ENCODE assay signal across 31 cellular contexts in genomic region chr14:47541652-47542051, GRCh38.
DNase-seq lines count a peak whose midpoint lies in the region; TF ChIP-seq lines count a peak whose summit lies in the region.
"Had no signal": no experiment of that assay in that cellular context is flagged by ENCODE, and none has a peak within 500 bp of the region (broad histone marks: within the 10 kb centered on the region; RNA-seq: fewer than 3 reads in every experiment).

No MANE protein-coding gene starts in this region.

- H3K27me3 Mint-ChIP-seq in brain (no peaks in the 10 kb centered on the region), type B pancreatic cell (peaks cover 8% of the 10 kb centered on the region)
- H3K27me3 Mint-ChIP-seq in activated naive CD8-positive, alpha-beta T cell treated with anti-CD3 and anti-CD28 coated beads for 36 hours, result no peaks in the 10 kb centered on the region
- H3K27me3 Mint-ChIP-seq: activated naive CD8-positive, alpha-beta T cell treated with anti-CD3 and anti-CD28 coated beads, Interleukin-2, amount 10 ng/mL, durations not matched to agents 7 days and 5 days had no signal

- no peak overlapping the region for H2BK12ac ChIP-seq in trophoblast cell (ENCODE audit: low read length)

- H3K4me3 Mint-ChIP-seq in brain, result peak overlapping the region in 3 of 5 experiments; percentile 38 to 70 (median 44)
- no peak overlapping the region for H3K4me3 Mint-ChIP-seq in type B pancreatic cell
- no peak overlapping the region for H3K4me3 Mint-ChIP-seq in activated naive CD8-positive, alpha-beta T cell treated with anti-CD3 and anti-CD28 coated beads for 36 hours
- H3K4me3 Mint-ChIP-seq: activated naive CD8-positive, alpha-beta T cell treated with anti-CD3 and anti-CD28 coated beads, Interleukin-2, amount 10 ng/mL, durations not matched to agents 7 days and 5 days; activated T-cell treated with anti-CD3 and anti-CD28 coated beads, Interleukin-2, amount 50 U/mL, for 4 hours; CD8-positive, alpha-beta T cell; H9; natural killer cell had no signal

- DNase-seq in NCI-H69 (lab: John Stamatoyannopoulos, UW) (peak; percentile 49), type B pancreatic cell (ENCODE audit: extremely low spot score, unreplicated experiment) (no peak), trophoblast cell (no peak), globus pallidus (ENCODE audit: low spot score) (no peak)
- no peak for DNase-seq in activated naive CD8-positive, alpha-beta T cell treated with anti-CD3 and anti-CD28 coated beads for 36 hours
- DNase-seq: activated CD4-positive, alpha-beta T cell treated with anti-CD3 and anti-CD28 coated beads for 4 hours; activated gamma-delta T cell; activated naive CD8-positive, alpha-beta T cell treated with anti-CD3 and anti-CD28 coated beads, Interleukin-2, amount 10 ng/mL, durations not matched to agents 7 days and 5 days; activated T-cell treated with anti-CD3 and anti-CD28 coated beads, Interleukin-2, amount 50 U/mL, for 4 hours; BE2C; CD8-positive, alpha-beta T cell; H9; KBM-7; kidney; natural killer cell; NCI-H1092 treated with DMSO at 0.1 percent for 48 hours; NCI-H187 treated with DMSO at 0.1 percent for 48 hours; NCI-H526 treated with DMSO at 0.1 percent for 48 hours; right cardiac atrium; SHP77 treated with DMSO at 0.1 percent for 48 hours; stimulated activated CD4-positive, alpha-beta T cell treated with anti-CD3 and anti-CD28 coated beads, Interleukin-1b, Interleukin-23, amount 100 ng/mL, for 48 hours; stimulated activated naive CD4-positive, alpha-beta T cell treated with Interleukin-2 at 50 U/mL for 16 hours; SW 1271; T-helper 9 cell; testis; uterus had no signal

- no peak overlapping the region for H3K14ac ChIP-seq in trophoblast cell (ENCODE audit: low read length)

- no peaks in the 10 kb centered on the region for H3K4me1 ChIP-seq in mesodermal cell (ENCODE audit: control insufficient read depth, insufficient read depth, low read length, poor library complexity, severe bottlenecking)
- peaks cover 0 to 3% of the 10 kb centered on the region in 2 experiments for H3K4me1 ChIP-seq in trophoblast cell (ENCODE audit: control insufficient read depth in 1 of 2, insufficient read depth in 2 of 2, low read length in 2 of 2)
- H3K4me1 ChIP-seq: ascending aorta, BE2C, testis, uterus had no signal

- no peak overlapping the region for H3K18ac ChIP-seq in trophoblast cell (ENCODE audit: low read length)

- H3K4ac ChIP-seq in trophoblast cell (ENCODE audit: low read depth, low read length), result no peak overlapping the region

- H3K9me3 ChIP-seq in mesodermal cell (ENCODE audit: control insufficient read depth, low read length), result no peaks in the 10 kb centered on the region
- no peaks in the 10 kb centered on the region for H3K9me3 ChIP-seq in trophoblast cell (ENCODE audit: insufficient read depth, low read depth, low read length)
- H3K9me3 ChIP-seq: ascending aorta, BE2C, testis, uterus had no signal

- no peaks in the 10 kb centered on the region for H3K79me1 ChIP-seq in trophoblast cell (ENCODE audit: low read length)

- no peak overlapping the region for H3K23ac ChIP-seq in trophoblast cell (ENCODE audit: low read length)

- H4K12ac ChIP-seq in trophoblast cell (ENCODE audit: low read depth, low read length), result no peak overlapping the region

- peak in 1 of 2 experiments; percentile 12 for TF ChIP-seq CTCF in brain (conservative IDR thresholded peaks at IDR 0.05)
- peak; percentile 59 for TF ChIP-seq CTCF in type B pancreatic cell (conservative IDR thresholded peaks at IDR 0.05)

- H4K91ac ChIP-seq in trophoblast cell (ENCODE audit: low read depth, low read length), result no peak overlapping the region

- H3K9me3 Mint-ChIP-seq in brain (peaks cover 0 to 2% (median 0%) of the 10 kb centered on the region in 5 experiments), type B pancreatic cell (no peaks in the 10 kb centered on the region)
- no peaks in the 10 kb centered on the region for H3K9me3 Mint-ChIP-seq in activated naive CD8-positive, alpha-beta T cell treated with anti-CD3 and anti-CD28 coated beads for 36 hours
- H3K9me3 Mint-ChIP-seq: activated T-cell treated with anti-CD3 and anti-CD28 coated beads, Interleukin-2, amount 50 U/mL, for 4 hours; H9 had no signal

- WGBS in mesodermal cell (ENCODE audit: insufficient coverage in 2 of 2), 2 experiments, result 75% methylated on average over 2 of the region's 4 CpGs; no CpG with 5 or more reads in 1 of the 2 experiments
- WGBS in trophoblast cell (ENCODE audit: extremely low coverage, insufficient coverage, insufficient read length), result no CpG with 5 or more reads among the region's 4 CpGs

- no peak overlapping the region for H2BK5ac ChIP-seq in trophoblast cell (ENCODE audit: low read depth, low read length, poor library complexity)

- H3K4me3 ChIP-seq in mesodermal cell (ENCODE audit: extremely low read depth, insufficient read depth, low read length, poor library complexity, severe bottlenecking) (no peak overlapping the region), trophoblast cell (ENCODE audit: low read depth, low read length) (no peak overlapping the region)
- H3K4me3 ChIP-seq: ascending aorta, coronary artery, testis, uterus had no signal

- H3K27ac Mint-ChIP-seq in brain, result peak overlapping the region in 4 of 5 experiments; percentile 41 to 88 (median 61)
- no peak overlapping the region for H3K27ac Mint-ChIP-seq in type B pancreatic cell
- H3K27ac Mint-ChIP-seq in activated naive CD8-positive, alpha-beta T cell treated with anti-CD3 and anti-CD28 coated beads for 36 hours, result no peak overlapping the region
- H3K27ac Mint-ChIP-seq: activated naive CD8-positive, alpha-beta T cell treated with anti-CD3 and anti-CD28 coated beads, Interleukin-2, amount 10 ng/mL, durations not matched to agents 7 days and 5 days; CD8-positive, alpha-beta T cell; H9; natural killer cell had no signal

- H3K27ac ChIP-seq in mesodermal cell (ENCODE audit: low read depth, low read length, severe bottlenecking) (peak overlapping the region; percentile 36), trophoblast cell (ENCODE audit: low read depth, low read length) (no peak overlapping the region)
- H3K27ac ChIP-seq: ascending aorta, coronary artery, testis, uterus, VCaP had no signal

- no peak overlapping the region for H2AFZ ChIP-seq in trophoblast cell (ENCODE audit: insufficient read depth, low read length, poor library complexity)

- H3K9ac ChIP-seq in trophoblast cell (ENCODE audit: low read length), result no peak overlapping the region

- H3K4me1 Mint-ChIP-seq in brain, result peaks cover 53% of the 10 kb centered on the region
- peaks cover 10% of the 10 kb centered on the region for H3K4me1 Mint-ChIP-seq in type B pancreatic cell (ENCODE audit: unreplicated experiment)
- no peaks in the 10 kb centered on the region for H3K4me1 Mint-ChIP-seq in activated naive CD8-positive, alpha-beta T cell treated with anti-CD3 and anti-CD28 coated beads for 36 hours
- H3K4me1 Mint-ChIP-seq: activated naive CD8-positive, alpha-beta T cell treated with anti-CD3 and anti-CD28 coated beads, Interleukin-2, amount 10 ng/mL, durations not matched to agents 7 days and 5 days; natural killer cell had no signal

- no peaks in the 10 kb centered on the region for H3K36me3 Mint-ChIP-seq in brain
- H3K36me3 Mint-ChIP-seq in type B pancreatic cell, result no peaks in the 10 kb centered on the region
- H3K36me3 Mint-ChIP-seq in activated naive CD8-positive, alpha-beta T cell treated with anti-CD3 and anti-CD28 coated beads for 36 hours, result no peaks in the 10 kb centered on the region
- H3K36me3 Mint-ChIP-seq: activated naive CD8-positive, alpha-beta T cell treated with anti-CD3 and anti-CD28 coated beads, Interleukin-2, amount 10 ng/mL, durations not matched to agents 7 days and 5 days; CD8-positive, alpha-beta T cell had no signal

- H3K79me2 ChIP-seq in trophoblast cell (ENCODE audit: control insufficient read depth, insufficient read depth, low read length, poor library complexity), result no peaks in the 10 kb centered on the region

- H3K36me3 ChIP-seq in mesodermal cell (ENCODE audit: control insufficient read depth, insufficient read depth, low read length) (no peaks in the 10 kb centered on the region), trophoblast cell (ENCODE audit: control insufficient read depth in 1 of 2, insufficient read depth in 2 of 2, low read length in 2 of 2) (no peaks in the 10 kb centered on the region)
- H3K36me3 ChIP-seq: ascending aorta, BE2C, uterus had no signal

- no peak overlapping the region for H2AK5ac ChIP-seq in trophoblast cell (ENCODE audit: low read length)

- no peak overlapping the region for H3K4me2 ChIP-seq in trophoblast cell (ENCODE audit: low read length)

- no peak overlapping the region for H2BK120ac ChIP-seq in trophoblast cell (ENCODE audit: insufficient read depth, low read length, poor library complexity)

- H3K27me3 ChIP-seq in trophoblast cell (ENCODE audit: insufficient read depth, low read length), result no peaks in the 10 kb centered on the region
- H3K27me3 ChIP-seq: ascending aorta, BE2C, testis, uterus had no signal

- no peak overlapping the region for H4K8ac ChIP-seq in trophoblast cell (ENCODE audit: low read depth, low read length)

Comparison
In these comparisons a context has a peak if more than half of its experiments do, and no peak if none do; other contexts are left out.
1. H3K27ac Mint-ChIP-seq: peak in brain (4 of 5); none in type B pancreatic cell (single experiment) and activated naive CD8-positive, alpha-beta T cell treated with anti-CD3 and anti-CD28 coated beads for 36 hours (single experiment).
2. H3K4me3 Mint-ChIP-seq: peak in brain (3 of 5); none in type B pancreatic cell (single experiment) and activated naive CD8-positive, alpha-beta T cell treated with anti-CD3 and anti-CD28 coated beads for 36 hours (single experiment).